13 cellular contexts compared by ENCODE assay signal in genomic region chr9:127852829-127853228, GRCh38. TPM values are rescaled to one million over a fixed set of nuclear protein-coding genes. Genes with fewer than 3 reads are reported as not detected.
DNase-seq lines count a peak whose midpoint lies in the region; ATAC-seq, FAIRE-seq and TF ChIP-seq lines count a peak whose summit lies in the region.
"Had no signal": no experiment of that assay in that cellular context is flagged by ENCODE, and none has a peak within 500 bp of the region (broad histone marks: within the 10 kb centered on the region; RNA-seq: fewer than 3 reads in every experiment).

No MANE protein-coding gene starts in this region.

- FAIRE-seq in GM12878 (lab: Jason Lieb, UNC), result no peak
- FAIRE-seq: GM12891 had no signal

- no peak for TF ChIP-seq RAD21 in GM12878 (IDR thresholded peaks at IDR 0.05; ENCODE audit: insufficient read depth, low read depth, low read length)

- POLR2A ChIA-PET in GM12878 (lab: Charles Lee), result interaction anchor here (0.6 kb wide), 2 partner anchors 403 to 853 kb away, joined by 3 to 8 read pairs; no protein-coding TSS in a partner anchor

- no peaks in the 10 kb centered on the region for H4K20me1 ChIP-seq in GM12878 (ENCODE audit: control insufficient read depth, insufficient read depth)

- H3K9me3 ChIP-seq in GM12878 (replicated peaks; ENCODE audit: control insufficient read depth, insufficient read depth, low read length) (peaks cover 3% of the 10 kb centered on the region; the same call in 2 of the 3 replicates), lower lobe of right lung (peaks cover 11% of the 10 kb centered on the region), thoracic aorta (peaks cover 5% of the 10 kb centered on the region)

- in situ Hi-C loops in GM12878 (cut with MboI), result no loop called here

- peaks cover 12% of the 10 kb centered on the region for H3K9me3 Mint-ChIP-seq in activated T-cell treated with anti-CD3 and anti-CD28 coated beads, Interleukin-2, amount 50 U/mL, for 24 hours

- TF ChIP-seq CTCF in GM12878 (IDR thresholded peaks at IDR 0.05 in 2 of 3, conservative IDR thresholded peaks at IDR 0.05 in 1 of 3; ENCODE audit: control insufficient read depth in 2 of 3, extremely low read depth in 1 of 3, insufficient read depth in 1 of 3, low read depth in 3 of 3, low read length in 3 of 3), result no peak
- no peak for TF ChIP-seq CTCF in lower lobe of right lung (IDR thresholded peaks at IDR 0.05)
- no peak for TF ChIP-seq CTCF in thoracic aorta (IDR thresholded peaks at IDR 0.05)

- no peak overlapping the region for H3K9ac ChIP-seq in GM12878 (ENCODE audit: control insufficient read depth, insufficient read depth, low read length)

- peaks cover 8% of the 10 kb centered on the region for H3K79me2 ChIP-seq in GM12878 (ENCODE audit: control insufficient read depth, insufficient read depth, low read length)

- ATAC-seq in GM12878 (no peak), lower lobe of right lung (no peak), thoracic aorta (ENCODE audit: insufficient number of reproducible peaks, low FRiP score, low read depth) (no peak)

- no peaks in the 10 kb centered on the region for H3K27me3 Mint-ChIP-seq in activated T-cell treated with anti-CD3 and anti-CD28 coated beads, Interleukin-2, amount 50 U/mL, for 24 hours

- no TSS peak for BruUV-seq in GM12878 (replicated peaks; lab: Mats Ljungman, UMichigan)

- peaks cover 27% of the 10 kb centered on the region for H3K36me3 Mint-ChIP-seq in activated T-cell treated with anti-CD3 and anti-CD28 coated beads, Interleukin-2, amount 50 U/mL, for 24 hours (ENCODE audit: low read depth)

- CTCF ChIA-PET in GM12878 (lab: Yijun Ruan, JAX), result interaction anchor here (1.1 to 3.7 kb wide), 7 partner anchors 9 to 153 kb away, joined by 3 to 16 read pairs (median 7); partner anchors contain the start of gene TOR2A

- H2AFZ ChIP-seq in GM12878 (ENCODE audit: control insufficient read depth, low read depth, low read length), result no peak overlapping the region

- WGBS in GM12878 (ENCODE audit: insufficient coverage, insufficient replicate concordance, low lambda C conversion rate, missing lambda C conversion rate), result 60% methylated on average over 9 of the region's 9 CpGs

- H3K4me1 ChIP-seq in GM12878 (ENCODE audit: control insufficient read depth, insufficient read depth, low read length), result peaks cover 6% of the 10 kb centered on the region
- peaks cover 64% of the 10 kb centered on the region for H3K4me1 ChIP-seq in lower lobe of right lung
- peaks cover 31 to 82% of the 10 kb centered on the region in 2 donors for H3K4me1 ChIP-seq in thoracic aorta (ENCODE audit: control insufficient read depth in 1 of 2, low read depth in 2 of 2)

- no peaks in the 10 kb centered on the region for H3K27me3 ChIP-seq in GM12878 (replicated peaks in 1 of 2; ENCODE audit: control insufficient read depth in 2 of 2, insufficient read depth in 2 of 2, low read length in 1 of 2)
- no peaks in the 10 kb centered on the region for H3K27me3 ChIP-seq in lower lobe of right lung (ENCODE audit: low read depth)
- H3K27me3 ChIP-seq in thoracic aorta (replicated peaks; ENCODE audit: insufficient read depth), result no peaks in the 10 kb centered on the region

- peak overlapping the region; percentile 84 for H3K4me3 Mint-ChIP-seq in activated T-cell treated with anti-CD3 and anti-CD28 coated beads, Interleukin-2, amount 50 U/mL, for 24 hours

- H3K4me1 Mint-ChIP-seq in activated T-cell treated with anti-CD3 and anti-CD28 coated beads, Interleukin-2, amount 50 U/mL, for 24 hours (ENCODE audit: low read depth), result peaks cover 26% of the 10 kb centered on the region

- H3K27ac ChIP-seq in GM12878 (ENCODE audit: control insufficient read depth, insufficient read depth) (no peak overlapping the region), lower lobe of right lung (peak overlapping the region; percentile 88), thoracic aorta (peak overlapping the region; percentile 92 to 95)

- H3K4me3 ChIP-seq in GM12878 (no peak overlapping the region), lower lobe of right lung (peak overlapping the region; percentile 86), thoracic aorta (peak overlapping the region; percentile 91)

- no peak for TF ChIP-seq POLR2A in GM12878 (IDR thresholded peaks at IDR 0.05; ENCODE audit: low read depth, low read length)

- no peak overlapping the region for H3K27ac Mint-ChIP-seq in activated T-cell treated with anti-CD3 and anti-CD28 coated beads, Interleukin-2, amount 50 U/mL, for 24 hours

- H3K36me3 ChIP-seq in GM12878 (ENCODE audit: control insufficient read depth in 2 of 2, insufficient read depth in 2 of 2, low read length in 1 of 2) (no peaks in the 10 kb centered on the region), lower lobe of right lung (peaks cover 15% of the 10 kb centered on the region), thoracic aorta (peaks cover 10% of the 10 kb centered on the region)

- no peak for DNase-seq in activated T-cell treated with anti-CD3 and anti-CD28 coated beads, Interleukin-2, amount 50 U/mL, for 24 hours
- no peak for DNase-seq in activated T-cell treated with anti-CD3 and anti-CD28 coated beads for 4 hours
- no peak for DNase-seq in GM12878 (ENCODE audit: low read depth, low spot score)
- no peak for DNase-seq in lower lobe of right lung
- no peak for DNase-seq in thoracic aorta (ENCODE audit: low spot score)
- no peak for DNase-seq in amniotic stem cell (lab: John Stamatoyannopoulos, UW)
- no peak for DNase-seq in DMS153 (lab: John Stamatoyannopoulos, UW)
- no peak for DNase-seq in Kasumi-1 (lab: John Stamatoyannopoulos, UW)
- DNase-seq: erythroblast, mucosa of descending colon, NCI-H187 treated with DMSO at 0.1 percent for 48 hours, RPMI8226 had no signal

- no peak for TF ChIP-seq EP300 in GM12878 (IDR thresholded peaks at IDR 0.05; ENCODE audit: borderline replicate concordance in 1 of 2, control insufficient read depth in 1 of 2, low read depth in 2 of 2, low read length in 2 of 2)

- peak overlapping the region; percentile 95 for H3K4me2 ChIP-seq in GM12878 (ENCODE audit: control insufficient read depth, insufficient read depth)

- SMC1A ChIA-PET in GM12878 (lab: Charles Lee; ENCODE audit: uncharacterized antibody, unreplicated experiment), result no interaction called here

- intact Hi-C loops in GM12878 (cut with micrococcal nuclease; ENCODE audit: unreplicated experiment), result no loop called here
- intact Hi-C loops in lower lobe of right lung (cut with DNase I), result no loop called here

- RAD21 ChIA-PET in GM12878 (lab: Charles Lee; ENCODE audit: unreplicated experiment), result interaction anchor here (0.9 to 2.6 kb wide), 2 partner anchors 12 to 118 kb away, joined by 3 to 9 read pairs; partner anchors contain the start of gene TOR2A

RNA-seq across cellular contexts. Expression of gene ENG, which starts 1.6 kb away (rescaled TPM):
- total RNA-seq in GM12878 (2013; cell fraction: nucleolus; rRNA removed), result 4.0 and 5.4 TPM in 2 replicates
- total RNA-seq in GM12878 (2014; rRNA removed), result 0.60 and 0.79 TPM in 2 replicates
- total RNA-seq in GM12878 (2014; rRNA removed; fragmentation: Illumina TruSeq; extraction: Trizol), result 0.64 and 1.0 TPM in 2 replicates
- total RNA-seq in GM12878 (2021), result 9.1 and 10.1 TPM in 2 replicates
- polyA plus RNA-seq in GM12878 (2011; ENCODE audit: low read depth), result 1.8 TPM
- polyA plus RNA-seq in GM12878 (2011; rRNA removed), result 0.16 and 0.18 TPM in 2 replicates
- polyA plus RNA-seq in GM12878 (2011; cell fraction: cytosol; rRNA removed), result 0.37 and 0.43 TPM in 2 replicates
- polyA plus RNA-seq in GM12878 (2011; cell fraction: nucleus; rRNA removed), result 1.2 and 1.6 TPM in 2 replicates
- 4.8 and 5.9 TPM in 2 replicates for polyA plus RNA-seq in GM12878 (2012)
- 0.98 and 3.0 TPM in 2 replicates for polyA plus RNA-seq in GM12878 (2014; fragmentation: Illumina TruSeq; extraction: Trizol)
- under 1 TPM; 0.14 to 0.24 TPM for polyA plus RNA-seq in GM12878 (2014; fragmentation: Nextera tagmentation; extraction: Ambion mirVana)
- 3.3 and 4.2 TPM in 2 replicates for polyA plus RNA-seq in GM12878 (2014; rRNA removed)
- 1 to 10 TPM; 4.2 to 5.0 TPM for polyA plus RNA-seq in GM12878 (2016; fragmentation: Nextera tagmentation; extraction: Ambion mirVana)
- 0.15 and 0.41 TPM in 2 replicates for polyA minus RNA-seq in GM12878 (2011; rRNA and poly(A)+ RNA removed)
- polyA minus RNA-seq in GM12878 (2011; cell fraction: cytosol; rRNA and poly(A)+ RNA removed), result 1.2 and 2.0 TPM in 2 replicates
- 0.12 and 0.67 TPM in 2 replicates for polyA minus RNA-seq in GM12878 (2011; cell fraction: nucleus; rRNA and poly(A)+ RNA removed)
- 323 TPM for total RNA-seq in lower lobe of right lung
- 100 to 1,000 TPM; 239 to 268 TPM for total RNA-seq in thoracic aorta

RNA-seq across cellular contexts. Expression of gene AK1, which starts 24.6 kb away (rescaled TPM):
- total RNA-seq in GM12878 (2013; cell fraction: nucleolus; rRNA removed), result 1.8 and 2.4 TPM in 2 replicates
- total RNA-seq in GM12878 (2014; rRNA removed) (0.87 and 3.1 TPM in 2 replicates), GM12878 (2014; rRNA removed; fragmentation: Illumina TruSeq; extraction: Trizol) (0.14 and 1.8 TPM in 2 replicates), GM12878 (2021) (2.1 and 2.2 TPM in 2 replicates), lower lobe of right lung (185 TPM), thoracic aorta (10 to 100 TPM; 35.1 to 77.7 TPM)
- 1.8 TPM for polyA plus RNA-seq in GM12878 (2011; ENCODE audit: low read depth)
- polyA plus RNA-seq in GM12878 (2011; rRNA removed) (0.98 and 1.8 TPM in 2 replicates), GM12878 (2014; fragmentation: Illumina TruSeq; extraction: Trizol) (1.3 and 1.8 TPM in 2 replicates), GM12878 (2014; fragmentation: Nextera tagmentation; extraction: Ambion mirVana) (1 to 10 TPM in 1 of 2 experiments, under 1 TPM in 1; 0.23 to 1.4 TPM), GM12878 (2014; rRNA removed) (2.1 and 4.7 TPM in 2 replicates), GM12878 (2016; fragmentation: Nextera tagmentation; extraction: Ambion mirVana) (1 to 10 TPM; 1.4 to 2.2 TPM)
- polyA plus RNA-seq in GM12878 (2011; cell fraction: cytosol; rRNA removed), result 2.5 and 3.1 TPM in 2 replicates
- 21.6 and 27.7 TPM in 2 replicates for polyA plus RNA-seq in GM12878 (2011; cell fraction: nucleus; rRNA removed)
- polyA plus RNA-seq in GM12878 (2012), result 5.1 and 8.4 TPM in 2 replicates
- polyA minus RNA-seq in GM12878 (2011; rRNA and poly(A)+ RNA removed), result 0.29 and 0.88 TPM in 2 replicates
- polyA minus RNA-seq in GM12878 (2011; cell fraction: cytosol; rRNA and poly(A)+ RNA removed), result 3.3 and 6.0 TPM in 2 replicates
- polyA minus RNA-seq in GM12878 (2011; cell fraction: nucleus; rRNA and poly(A)+ RNA removed), result 0.24 and 0.67 TPM in 2 replicates

RNA-seq across cellular contexts. Expression of gene ST6GALNAC6, which starts 46.6 kb away (rescaled TPM):
- 55.6 and 55.9 TPM in 2 replicates for total RNA-seq in GM12878 (2013; cell fraction: nucleolus; rRNA removed)
- 22.6 and 27.0 TPM in 2 replicates for total RNA-seq in GM12878 (2014; rRNA removed)
- total RNA-seq in GM12878 (2014; rRNA removed; fragmentation: Illumina TruSeq; extraction: Trizol), result 16.0 and 17.6 TPM in 2 replicates
- total RNA-seq in GM12878 (2021), result 21.1 and 23.2 TPM in 2 replicates
- 9.5 TPM for polyA plus RNA-seq in GM12878 (2011; ENCODE audit: low read depth)
- 13.9 and 24.6 TPM in 2 replicates for polyA plus RNA-seq in GM12878 (2011; rRNA removed)
- polyA plus RNA-seq in GM12878 (2011; cell fraction: cytosol; rRNA removed), result 28.4 and 35.1 TPM in 2 replicates
- polyA plus RNA-seq in GM12878 (2011; cell fraction: nucleus; rRNA removed), result 55.5 and 94.2 TPM in 2 replicates
- 19.0 and 22.5 TPM in 2 replicates for polyA plus RNA-seq in GM12878 (2012)
- 7.2 and 16.1 TPM in 2 replicates for polyA plus RNA-seq in GM12878 (2014; fragmentation: Illumina TruSeq; extraction: Trizol)
- under 1 TPM; 0.40 to 0.48 TPM for polyA plus RNA-seq in GM12878 (2014; fragmentation: Nextera tagmentation; extraction: Ambion mirVana)
- 24.0 and 24.7 TPM in 2 replicates for polyA plus RNA-seq in GM12878 (2014; rRNA removed)
- polyA plus RNA-seq in GM12878 (2016; fragmentation: Nextera tagmentation; extraction: Ambion mirVana), result 10 to 100 TPM; 12.6 to 12.7 TPM
- polyA minus RNA-seq in GM12878 (2011; rRNA and poly(A)+ RNA removed), result 20.8 and 26.1 TPM in 2 replicates
- polyA minus RNA-seq in GM12878 (2011; cell fraction: cytosol; rRNA and poly(A)+ RNA removed), result 4.7 and 8.0 TPM in 2 replicates
- polyA minus RNA-seq in GM12878 (2011; cell fraction: nucleus; rRNA and poly(A)+ RNA removed), result 12.1 and 16.7 TPM in 2 replicates
- 82.0 TPM for total RNA-seq in lower lobe of right lung
- total RNA-seq in thoracic aorta, result 100 to 1,000 TPM; 140 to 221 TPM

RNA-seq across cellular contexts. Expression of gene FPGS, which starts 50.1 kb away (rescaled TPM):
- 131 and 132 TPM in 2 replicates for total RNA-seq in GM12878 (2013; cell fraction: nucleolus; rRNA removed)
- total RNA-seq in GM12878 (2014; rRNA removed), result 62.8 and 79.6 TPM in 2 replicates
- total RNA-seq in GM12878 (2014; rRNA removed; fragmentation: Illumina TruSeq; extraction: Trizol), result 43.3 and 44.4 TPM in 2 replicates
- 89.3 and 98.3 TPM in 2 replicates for total RNA-seq in GM12878 (2021)
- polyA plus RNA-seq in GM12878 (2011; ENCODE audit: low read depth), result 30.5 TPM
- polyA plus RNA-seq in GM12878 (2011; rRNA removed), result 34.1 and 64.4 TPM in 2 replicates
- polyA plus RNA-seq in GM12878 (2011; cell fraction: cytosol; rRNA removed), result 91.2 and 99.0 TPM in 2 replicates
- polyA plus RNA-seq in GM12878 (2011; cell fraction: nucleus; rRNA removed), result 158 and 216 TPM in 2 replicates
- polyA plus RNA-seq in GM12878 (2012), result 47.6 and 62.7 TPM in 2 replicates
- polyA plus RNA-seq in GM12878 (2014; fragmentation: Illumina TruSeq; extraction: Trizol), result 49.0 and 81.2 TPM in 2 replicates
- 1 to 10 TPM; 1.2 to 8.2 TPM for polyA plus RNA-seq in GM12878 (2014; fragmentation: Nextera tagmentation; extraction: Ambion mirVana)
- polyA plus RNA-seq in GM12878 (2014; rRNA removed), result 88.1 and 95.0 TPM in 2 replicates
- 100 to 1,000 TPM; 112 to 127 TPM for polyA plus RNA-seq in GM12878 (2016; fragmentation: Nextera tagmentation; extraction: Ambion mirVana)
- 61.6 and 82.1 TPM in 2 replicates for polyA minus RNA-seq in GM12878 (2011; rRNA and poly(A)+ RNA removed)
- 29.7 and 45.3 TPM in 2 replicates for polyA minus RNA-seq in GM12878 (2011; cell fraction: cytosol; rRNA and poly(A)+ RNA removed)
- polyA minus RNA-seq in GM12878 (2011; cell fraction: nucleus; rRNA and poly(A)+ RNA removed), result 25.9 and 46.4 TPM in 2 replicates
- total RNA-seq in lower lobe of right lung, result 55.4 TPM
- total RNA-seq in thoracic aorta, result 100 to 1,000 TPM; 119 to 136 TPM

Comparison
In these comparisons a context has a peak if more than half of its experiments do, and no peak if none do; other contexts are left out.
1. RNA of gene ENG, which starts 1.6 kb away (total RNA-seq): 323 TPM in lower lobe of right lung (single experiment) and 239 to 268 TPM in thoracic aorta; 0.60 to 10.1 TPM in GM12878; every median in the first group is over 10 times any median in the second.
2. RNA of gene AK1, which starts 24.6 kb away (total RNA-seq): 185 TPM in lower lobe of right lung (single experiment) and 35.1 to 77.7 TPM in thoracic aorta; 0.14 to 3.1 TPM in GM12878; every median in the first group is over 4 times any median in the second.